In genomic region chr11:94134651-94135512, GRCh38 we compare ENCODE assay signal across 8 cellular contexts. TPM values are rescaled to one million over a fixed set of nuclear protein-coding genes. Genes with fewer than 3 reads are reported as not detected.
DNase-seq lines count a peak whose midpoint lies in the region; ATAC-seq and TF ChIP-seq lines count a peak whose summit lies in the region.

No MANE protein-coding gene starts in this region.

- H3K4me1 Mint-ChIP-seq in activated T-helper 2 cell treated with anti-CD3 and anti-CD28 coated beads, Interferon-gamma antibody, Interleukin-2, Interleukin-4, amounts not matched to agents 10 μg/mL and 5 μg/mL and 100 μg/mL, durations not matched to agents 14 hours and 24 hours and 36 hours (ENCODE audit: low read depth) = peaks cover 36% of the 10 kb centered on the region

- H3K27me3 Mint-ChIP-seq in activated T-helper 2 cell treated with anti-CD3 and anti-CD28 coated beads, Interferon-gamma antibody, Interleukin-2, Interleukin-4, amounts not matched to agents 10 μg/mL and 5 μg/mL and 100 μg/mL, durations not matched to agents 14 hours and 24 hours and 36 hours (ENCODE audit: low read depth) = no peaks in the 10 kb centered on the region

- intact Hi-C loops in activated T-helper 2 cell treated with anti-CD3 and anti-CD28 coated beads, Interferon-gamma antibody, Interleukin-2, Interleukin-4, amounts not matched to agents 10 μg/mL and 5 μg/mL and 100 μg/mL, durations not matched to agents 14 hours and 24 hours and 36 hours (cut with micrococcal nuclease) = loop anchor here (1.0 to 10.0 kb wide), 6 partner anchors 12 to 960 kb away; partner anchors contain the start of genes CWC15, KDM4D and MED17

- H3K36me3 Mint-ChIP-seq in activated T-helper 2 cell treated with anti-CD3 and anti-CD28 coated beads, Interferon-gamma antibody, Interleukin-2, Interleukin-4, amounts not matched to agents 10 μg/mL and 5 μg/mL and 100 μg/mL, durations not matched to agents 14 hours and 24 hours and 36 hours (ENCODE audit: low read depth) = peaks cover 17% of the 10 kb centered on the region

- peaks cover 4% of the 10 kb centered on the region for H3K9me3 Mint-ChIP-seq in activated T-helper 2 cell treated with anti-CD3 and anti-CD28 coated beads, Interferon-gamma antibody, Interleukin-2, Interleukin-4, amounts not matched to agents 10 μg/mL and 5 μg/mL and 100 μg/mL, durations not matched to agents 14 hours and 24 hours and 36 hours

- peak overlapping the region; percentile 76 to 83 for H3K27ac ChIP-seq in right atrium auricular region

- ATAC-seq in activated CD4-positive, CD25-positive, alpha-beta regulatory T cell treated with anti-CD3 and anti-CD28 coated beads, Interleukin-2, amount 50 U/mL, for 24 hours = peak; percentile 86 to 95
- ATAC-seq in HG03460 (IDR thresholded peaks at IDR 0.05; ENCODE audit: unreplicated experiment) = peak; percentile 65

- H3K4me3 ChIP-seq in right atrium auricular region = no peak overlapping the region

- H3K4me1 ChIP-seq in right atrium auricular region = peaks cover 0 to 66% of the 10 kb centered on the region in 2 donors

- H3K4me3 Mint-ChIP-seq in activated T-helper 2 cell treated with anti-CD3 and anti-CD28 coated beads, Interferon-gamma antibody, Interleukin-2, Interleukin-4, amounts not matched to agents 10 μg/mL and 5 μg/mL and 100 μg/mL, durations not matched to agents 14 hours and 24 hours and 36 hours (ENCODE audit: low read depth) = no peak overlapping the region

- no peaks in the 10 kb centered on the region for H3K36me3 ChIP-seq in right atrium auricular region

- no peaks in the 10 kb centered on the region for H3K9me3 ChIP-seq in right atrium auricular region

- no peak for DNase-seq in activated CD4-positive, CD25-positive, alpha-beta regulatory T cell (lab: John Stamatoyannopoulos, UW)
- no peak for DNase-seq in activated T-helper 2 cell treated with anti-CD3 and anti-CD28 coated beads, Interferon-gamma antibody, Interleukin-2, Interleukin-4, amounts not matched to agents 10 μg/mL and 5 μg/mL and 100 μg/mL, durations not matched to agents 14 hours and 24 hours and 36 hours (ENCODE audit: low spot score)
- DNase-seq in right atrium auricular region (ENCODE audit: low spot score) = peak; percentile 94
- peak; percentile 25 for DNase-seq in stimulated activated CD4-positive, alpha-beta T cell treated with anti-CD3 and anti-CD28 coated beads, Interleukin-12 subunit alpha, Interleukin-12 subunit beta, amount 100 ng/mL, for 4 hours
- no peak for DNase-seq in NCI-H2227 (lab: John Stamatoyannopoulos, UW; ENCODE audit: unreplicated experiment)
- no peak for DNase-seq in NCI-H187 treated with DMSO at 0.1 percent for 48 hours (lab: John Stamatoyannopoulos, UW)

- peak overlapping the region; percentile 67 for H3K27ac Mint-ChIP-seq in activated T-helper 2 cell treated with anti-CD3 and anti-CD28 coated beads, Interferon-gamma antibody, Interleukin-2, Interleukin-4, amounts not matched to agents 10 μg/mL and 5 μg/mL and 100 μg/mL, durations not matched to agents 14 hours and 24 hours and 36 hours

- no peak for TF ChIP-seq CTCF in right atrium auricular region (IDR thresholded peaks at IDR 0.05)

- H3K27me3 ChIP-seq in right atrium auricular region = no peaks in the 10 kb centered on the region

RNA-seq across cellular contexts. Expression of gene PANX1, which starts 6.2 kb away (rescaled TPM):
- 18.1 and 20.0 TPM in 2 replicates for total RNA-seq in activated T-helper 2 cell treated with anti-CD3 and anti-CD28 coated beads, Interferon-gamma antibody, Interleukin-2, Interleukin-4, amounts not matched to agents 10 μg/mL and 5 μg/mL and 100 μg/mL, durations not matched to agents 14 hours and 24 hours and 36 hours
- total RNA-seq in right atrium auricular region = 10 to 100 TPM; 12.3 to 15.7 TPM

Comparison
In these comparisons a context has a peak if more than half of its experiments do, and no peak if none do; other contexts are left out.
1. DNase-seq: peak in right atrium auricular region (single experiment) and stimulated activated CD4-positive, alpha-beta T cell treated with anti-CD3 and anti-CD28 coated beads, Interleukin-12 subunit alpha, Interleukin-12 subunit beta, amount 100 ng/mL, for 4 hours (single experiment); none in activated CD4-positive, CD25-positive, alpha-beta regulatory T cell (0 of 4), activated T-helper 2 cell treated with anti-CD3 and anti-CD28 coated beads, Interferon-gamma antibody, Interleukin-2, Interleukin-4, amounts not matched to agents 10 μg/mL and 5 μg/mL and 100 μg/mL, durations not matched to agents 14 hours and 24 hours and 36 hours (single experiment), NCI-H2227 (single experiment) and NCI-H187 treated with DMSO at 0.1 percent for 48 hours (single experiment).